2 cellular contexts compared by ENCODE assay signal in the genomic region with DNA sequence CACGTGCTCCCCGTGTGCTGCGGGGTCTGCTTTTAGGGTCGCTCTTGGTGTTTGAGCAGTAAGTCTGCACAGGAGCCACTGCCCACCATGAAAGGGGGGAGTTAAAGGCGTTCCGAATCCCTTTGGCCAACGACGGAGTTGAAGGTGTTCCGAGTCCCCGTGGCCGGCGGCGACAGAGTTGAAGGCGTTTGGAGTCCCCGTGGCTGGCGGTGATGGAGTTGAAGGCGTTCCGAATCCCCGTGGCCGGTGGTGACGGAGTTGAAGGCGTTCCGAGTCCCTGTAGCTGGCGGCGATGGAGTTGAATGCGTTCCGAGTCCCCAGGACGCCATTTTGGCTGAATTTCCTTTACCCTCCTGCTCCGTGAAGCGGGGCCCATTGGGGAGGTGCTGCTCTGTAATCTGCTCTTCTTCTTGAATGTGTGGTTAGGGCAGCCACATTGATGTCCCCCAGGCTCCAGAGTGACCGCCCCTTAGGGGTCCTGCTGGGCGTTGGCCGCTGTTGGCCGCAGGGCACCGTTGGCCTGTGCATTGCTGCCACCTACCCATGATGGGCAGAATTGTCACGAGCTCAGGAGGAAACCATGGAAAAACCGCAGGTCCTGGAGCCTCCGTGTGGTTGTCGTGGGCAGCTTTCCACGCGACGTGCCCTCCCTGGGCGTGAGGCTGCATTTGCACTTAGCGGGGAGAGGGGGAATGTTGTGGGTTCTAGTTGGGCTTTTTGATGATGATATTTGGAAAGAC.
TF ChIP-seq lines count a peak whose summit lies in the region.

No MANE protein-coding gene starts in this region.

TF ChIP-seq in GM23338, 12 proteins besides CTCF, POLR2A, EP300 and RAD21 (continued from another document):
- TF ChIP-seq EZH2phosphoT487 (IDR thresholded peaks at IDR 0.05; ENCODE audit: unreplicated experiment), result no peak
- TF ChIP-seq STAT1 (IDR thresholded peaks at IDR 0.05; ENCODE audit: unreplicated experiment), result no peak
- no peak for TF ChIP-seq ZNF114 (CRISPR knock-in tag; IDR thresholded peaks at IDR 0.05)
- no peak for TF ChIP-seq EZH2 (IDR thresholded peaks at IDR 0.05; ENCODE audit: low read depth, unreplicated experiment)
- TF ChIP-seq NANOG (IDR thresholded peaks at IDR 0.05; ENCODE audit: borderline replicate concordance), result no peak
- no peak for TF ChIP-seq ZNF462 (CRISPR knock-in tag; IDR thresholded peaks at IDR 0.05)

TF ChIP-seq in K562, 482 proteins besides CTCF, POLR2A, EP300 and RAD21 (continued from another document):
- TF ChIP-seq, protein P1, sequence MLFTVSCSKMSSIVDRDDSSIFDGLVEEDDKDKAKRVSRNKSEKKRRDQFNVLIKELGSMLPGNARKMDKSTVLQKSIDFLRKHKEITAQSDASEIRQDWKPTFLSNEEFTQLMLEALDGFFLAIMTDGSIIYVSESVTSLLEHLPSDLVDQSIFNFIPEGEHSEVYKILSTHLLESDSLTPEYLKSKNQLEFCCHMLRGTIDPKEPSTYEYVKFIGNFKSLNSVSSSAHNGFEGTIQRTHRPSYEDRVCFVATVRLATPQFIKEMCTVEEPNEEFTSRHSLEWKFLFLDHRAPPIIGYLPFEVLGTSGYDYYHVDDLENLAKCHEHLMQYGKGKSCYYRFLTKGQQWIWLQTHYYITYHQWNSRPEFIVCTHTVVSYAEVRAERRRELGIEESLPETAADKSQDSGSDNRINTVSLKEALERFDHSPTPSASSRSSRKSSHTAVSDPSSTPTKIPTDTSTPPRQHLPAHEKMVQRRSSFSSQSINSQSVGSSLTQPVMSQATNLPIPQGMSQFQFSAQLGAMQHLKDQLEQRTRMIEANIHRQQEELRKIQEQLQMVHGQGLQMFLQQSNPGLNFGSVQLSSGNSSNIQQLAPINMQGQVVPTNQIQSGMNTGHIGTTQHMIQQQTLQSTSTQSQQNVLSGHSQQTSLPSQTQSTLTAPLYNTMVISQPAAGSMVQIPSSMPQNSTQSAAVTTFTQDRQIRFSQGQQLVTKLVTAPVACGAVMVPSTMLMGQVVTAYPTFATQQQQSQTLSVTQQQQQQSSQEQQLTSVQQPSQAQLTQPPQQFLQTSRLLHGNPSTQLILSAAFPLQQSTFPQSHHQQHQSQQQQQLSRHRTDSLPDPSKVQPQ (CRISPR knock-in tag; IDR thresholded peaks at IDR 0.05; ENCODE audit: borderline replicate concordance), result no peak
- TF ChIP-seq ETV6 (IDR thresholded peaks at IDR 0.05; ENCODE audit: borderline replicate concordance in 1 of 2, low read depth in 2 of 2, low read length in 1 of 2) (no peak), ETV6 (CRISPR knock-in tag; IDR thresholded peaks at IDR 0.05; ENCODE audit: borderline replicate concordance) (no peak), POLR2G (IDR thresholded peaks at IDR 0.05; ENCODE audit: low read depth, low read length) (0 out of 2 replicates have a peak, but pooled peaks have one; percentile 7), HNRNPLL (IDR thresholded peaks at IDR 0.05; ENCODE audit: low read depth, low read length, poor library complexity, severe bottlenecking) (no peak), NFE2L1 (tag; IDR thresholded peaks at IDR 0.05; ENCODE audit: borderline replicate concordance, low read depth) (no peak), ZNF449 (CRISPR knock-in tag; IDR thresholded peaks at IDR 0.05) (no peak), NFATC3 (IDR thresholded peaks at IDR 0.05) (no peak), TEAD2 (tag; IDR thresholded peaks at IDR 0.05) (no peak), RBM17 (IDR thresholded peaks at IDR 0.05; ENCODE audit: borderline replicate concordance, low read depth, low read length) (no peak), ZNF408 (CRISPR knock-in tag; IDR thresholded peaks at IDR 0.05; ENCODE audit: low read depth) (no peak), ZNF324 (CRISPR knock-in tag; IDR thresholded peaks at IDR 0.05) (no peak), ZNF707 (CRISPR knock-in tag; conservative IDR thresholded peaks at IDR 0.05) (no peak), ARID1B (IDR thresholded peaks at IDR 0.05) (no peak), YY1 (IDR thresholded peaks at IDR 0.05; ENCODE audit: borderline replicate concordance in 1 of 3, control insufficient read depth in 1 of 3, extremely low read depth in 1 of 3, insufficient read depth in 3 of 3, insufficient read length in 1 of 3, insufficient replicate concordance in 2 of 3, low read depth in 1 of 3, low read length in 2 of 3) (peak in 1 of 3 experiments; percentile 7), BRD9 (IDR thresholded peaks at IDR 0.05; ENCODE audit: low read depth, partially characterized antibody) (no peak), MAFK (IDR thresholded peaks at IDR 0.05; ENCODE audit: low read length) (no peak), ARHGAP35 (IDR thresholded peaks at IDR 0.05; ENCODE audit: partially characterized antibody) (no peak), RB1 (IDR thresholded peaks at IDR 0.05; ENCODE audit: low read depth) (no peak), ZNF589 (CRISPR knock-in tag; IDR thresholded peaks at IDR 0.05; ENCODE audit: low read depth) (no peak), TCFL5 (CRISPR knock-in tag; conservative IDR thresholded peaks at IDR 0.05) (no peak), POU5F1 (IDR thresholded peaks at IDR 0.05; ENCODE audit: borderline replicate concordance, low read depth, low read length, partially characterized antibody) (no peak), NEUROD1 (IDR thresholded peaks at IDR 0.05; ENCODE audit: borderline replicate concordance, low read depth, low read length, partially characterized antibody) (no peak), HMG20B (CRISPR knock-in tag; IDR thresholded peaks at IDR 0.05) (no peak), EP400 (IDR thresholded peaks at IDR 0.05) (no peak), ESRRA (IDR thresholded peaks at IDR 0.05; ENCODE audit: borderline replicate concordance, low read depth) (0 out of 2 replicates have a peak, but pooled peaks have one; percentile 51), ZKSCAN3 (CRISPR knock-in tag; IDR thresholded peaks at IDR 0.05) (no peak), KLF6 (CRISPR knock-in tag; IDR thresholded peaks at IDR 0.05; ENCODE audit: borderline replicate concordance) (no peak)
- TF ChIP-seq, protein P2, sequence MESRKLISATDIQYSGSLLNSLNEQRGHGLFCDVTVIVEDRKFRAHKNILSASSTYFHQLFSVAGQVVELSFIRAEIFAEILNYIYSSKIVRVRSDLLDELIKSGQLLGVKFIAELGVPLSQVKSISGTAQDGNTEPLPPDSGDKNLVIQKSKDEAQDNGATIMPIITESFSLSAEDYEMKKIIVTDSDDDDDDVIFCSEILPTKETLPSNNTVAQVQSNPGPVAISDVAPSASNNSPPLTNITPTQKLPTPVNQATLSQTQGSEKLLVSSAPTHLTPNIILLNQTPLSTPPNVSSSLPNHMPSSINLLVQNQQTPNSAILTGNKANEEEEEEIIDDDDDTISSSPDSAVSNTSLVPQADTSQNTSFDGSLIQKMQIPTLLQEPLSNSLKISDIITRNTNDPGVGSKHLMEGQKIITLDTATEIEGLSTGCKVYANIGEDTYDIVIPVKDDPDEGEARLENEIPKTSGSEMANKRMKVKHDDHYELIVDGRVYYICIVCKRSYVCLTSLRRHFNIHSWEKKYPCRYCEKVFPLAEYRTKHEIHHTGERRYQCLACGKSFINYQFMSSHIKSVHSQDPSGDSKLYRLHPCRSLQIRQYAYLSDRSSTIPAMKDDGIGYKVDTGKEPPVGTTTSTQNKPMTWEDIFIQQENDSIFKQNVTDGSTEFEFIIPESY (CRISPR knock-in tag; IDR thresholded peaks at IDR 0.05), result peak; percentile 95
TF ChIP-seq in K562: peak in this region for 4.
